ENCODE assay signal across 1 cellular context in genomic region chr19:42284641-42285341, GRCh38.
TF ChIP-seq lines count a peak whose summit lies in the region.

No MANE protein-coding gene starts in this region.

TF ChIP-seq in HepG2, 621 proteins besides CTCF, POLR2A, EP300 and RAD21 (continued from another document):
- no peak for TF ChIP-seq PHF8 (CRISPR knock-in tag; IDR thresholded peaks at IDR 0.05)
- TF ChIP-seq ZNF724P (CRISPR knock-in tag; IDR thresholded peaks at IDR 0.05; ENCODE audit: borderline replicate concordance) = no peak
- no peak for TF ChIP-seq TMF1 (CRISPR knock-in tag; IDR thresholded peaks at IDR 0.05; ENCODE audit: low read depth)
